ENCODE assay signal across 12 cellular contexts in genomic region chr2:149463328-149464002, GRCh38.
DNase-seq lines count a peak whose midpoint lies in the region; ATAC-seq and TF ChIP-seq lines count a peak whose summit lies in the region.
"Had no signal": no experiment of that assay in that cellular context is flagged by ENCODE, and none has a peak within 500 bp of the region (broad histone marks: within the 10 kb centered on the region; RNA-seq: fewer than 3 reads in every experiment).

No MANE protein-coding gene starts in this region.

- 41 to 64% methylated on average over 2 of the region's 2 CpGs for WGBS in tibial nerve, 2 donors

- POLR2A ChIA-PET in RWPE1 (lab: Yijun Ruan, JAX; ENCODE audit: low non-redundant PET) = no interaction called here

- no peaks in the 10 kb centered on the region for H3K4me1 ChIP-seq in Karpas-422 (ENCODE audit: low read length)
- H3K4me1 ChIP-seq in tibial nerve = no peaks in the 10 kb centered on the region

- DNase-seq in Karpas-422 (no peak), NCI-H2171 treated with DMSO at 0.1 percent for 48 hours (lab: John Stamatoyannopoulos, UW) (no peak), RWPE1 (ENCODE audit: low spot score) (no peak), tibial nerve (ENCODE audit: low spot score in 2 of 2) (no peak)
- DNase-seq: activated CD4-positive, alpha-beta T cell treated with anti-CD3 and anti-CD28 coated beads, Interleukin-2, amount 50 U/mL, for 1 hour; activated naive CD4-positive, alpha-beta T cell treated with anti-CD3 and anti-CD28 coated beads, Interleukin-2, amount 50 U/mL, for 16 hours; GF-D8 had no signal

- H3K9me2 ChIP-seq in Karpas-422 (replicated peaks; ENCODE audit: insufficient read depth, low read length) = no peaks in the 10 kb centered on the region

- no peaks in the 10 kb centered on the region for H3K27me3 ChIP-seq in Karpas-422 (ENCODE audit: low read length)
- H3K27me3 ChIP-seq in tibial nerve = no peaks in the 10 kb centered on the region
- H3K27me3 ChIP-seq: neutrophil had no signal

- no peaks in the 10 kb centered on the region for H3K79me2 ChIP-seq in Karpas-422 (ENCODE audit: low read length)

- no peak for TF ChIP-seq EP300 in tibial nerve (IDR thresholded peaks at IDR 0.05)

- no peak overlapping the region for H3K9ac ChIP-seq in Karpas-422 (ENCODE audit: low read length)

- peak; percentile 97 for ATAC-seq in GM18498 (IDR thresholded peaks at IDR 0.05; ENCODE audit: unreplicated experiment)
- ATAC-seq in GM19397 (IDR thresholded peaks at IDR 0.05; ENCODE audit: unreplicated experiment) = peak; percentile 75
- peak; percentile 89 for ATAC-seq in HG02763 (IDR thresholded peaks at IDR 0.05; ENCODE audit: unreplicated experiment)
- ATAC-seq in HG03442 (IDR thresholded peaks at IDR 0.05; ENCODE audit: unreplicated experiment) = peak; percentile 96

- no peak overlapping the region for H3K27ac ChIP-seq in Karpas-422 (ENCODE audit: low read length)
- H3K27ac ChIP-seq in RWPE1 = no peak overlapping the region
- no peak overlapping the region for H3K27ac ChIP-seq in tibial nerve
- H3K27ac ChIP-seq: neutrophil had no signal

- H2AFZ ChIP-seq in Karpas-422 (ENCODE audit: low read length) = no peak overlapping the region

- no peak overlapping the region for H3K4me2 ChIP-seq in Karpas-422 (ENCODE audit: low read depth, low read length, poor library complexity, severe bottlenecking)

- TF ChIP-seq CTCF in RWPE1 (conservative IDR thresholded peaks at IDR 0.05; ENCODE audit: low read depth) = no peak
- TF ChIP-seq CTCF in tibial nerve (IDR thresholded peaks at IDR 0.05) = no peak

- TF ChIP-seq POLR2A in tibial nerve (IDR thresholded peaks at IDR 0.05) = no peak

- CTCF ChIA-PET in RWPE1 (lab: Yijun Ruan, JAX) = no interaction called here

- no peak overlapping the region for H3K4me3 ChIP-seq in Karpas-422 (ENCODE audit: low read length)
- no peak overlapping the region for H3K4me3 ChIP-seq in tibial nerve

- H3K9me3 ChIP-seq in Karpas-422 (ENCODE audit: low read length) (no peaks in the 10 kb centered on the region), tibial nerve (peaks cover 0 to 16% (median 3%) of the 10 kb centered on the region in 4 donors)
- H3K9me3 ChIP-seq: neutrophil had no signal

- no peaks in the 10 kb centered on the region for H4K20me1 ChIP-seq in Karpas-422 (ENCODE audit: insufficient read depth, low read depth, low read length)

- H3K36me3 ChIP-seq in Karpas-422 (ENCODE audit: insufficient read depth, low read length) = no peaks in the 10 kb centered on the region
- H3K36me3 ChIP-seq in tibial nerve = peaks cover 0 to under 1% (median 0%) of the 10 kb centered on the region in 3 donors
- H3K36me3 ChIP-seq: neutrophil had no signal
